ENCODE assay signal across 21 cellular contexts in genomic region chr14:104154246-104154645, GRCh38. TPM values are rescaled to one million over a fixed set of nuclear protein-coding genes. Genes with fewer than 3 reads are reported as not detected.
"Had no signal": no experiment of that assay in that cellular context is flagged by ENCODE, and none has a peak within 500 bp of the region (broad histone marks: within the 10 kb centered on the region; RNA-seq: fewer than 3 reads in every experiment).

No MANE protein-coding gene starts in this region.

- H3K4me3 ChIP-seq: coronary artery, dorsolateral prefrontal cortex, esophagus muscularis mucosa, gastroesophageal sphincter, heart left ventricle, hepatocyte, left lung, lower lobe of right lung had no signal

- H3K4me3 Mint-ChIP-seq: immature natural killer cell had no signal

- H3K4me2 ChIP-seq: hepatocyte had no signal

- H3K36me3 ChIP-seq: gastroesophageal sphincter, left lung, lower lobe of right lung had no signal

- H3K27ac Mint-ChIP-seq: immature natural killer cell had no signal

- H3K9me3 Mint-ChIP-seq: immature natural killer cell had no signal

- H3K27ac ChIP-seq: coronary artery, dorsolateral prefrontal cortex, esophagus muscularis mucosa, foreskin keratinocyte, gastroesophageal sphincter, heart left ventricle, hepatocyte, left lung, lower lobe of right lung had no signal

- H2AFZ ChIP-seq: hepatocyte had no signal

- DNase-seq: dermis blood vessel endothelial cell; dorsolateral prefrontal cortex; effector CD4-positive, alpha-beta T cell; effector memory CD4-positive, alpha-beta T cell; foreskin keratinocyte; heart left ventricle; hypothalamus; immature natural killer cell; islet precursor cell; kidney; left cardiac atrium; left lung; left ventricle myocardium superior; lower lobe of right lung; mesendoderm; midbrain had no signal

- H3K27me3 ChIP-seq: foreskin keratinocyte, heart left ventricle, hepatocyte, left lung had no signal

- H3K4me1 Mint-ChIP-seq: immature natural killer cell had no signal

- ATAC-seq: foreskin keratinocyte, gastroesophageal sphincter, heart left ventricle, left cardiac atrium, left lung, left ventricle myocardium superior, lower lobe of right lung had no signal

- H3K36me3 Mint-ChIP-seq: immature natural killer cell had no signal

- H3K9me3 ChIP-seq: esophagus muscularis mucosa, gastroesophageal sphincter, heart left ventricle, left lung, lower lobe of right lung had no signal

- H3K4me1 ChIP-seq: foreskin keratinocyte, lower lobe of right lung had no signal

RNA-seq across cellular contexts. Expression of gene KIF26A, which starts 15.9 kb away (rescaled TPM):
- total RNA-seq: mononuclear cell had no signal
- polyA plus RNA-seq: immature natural killer cell had no signal
